In the genomic region with DNA sequence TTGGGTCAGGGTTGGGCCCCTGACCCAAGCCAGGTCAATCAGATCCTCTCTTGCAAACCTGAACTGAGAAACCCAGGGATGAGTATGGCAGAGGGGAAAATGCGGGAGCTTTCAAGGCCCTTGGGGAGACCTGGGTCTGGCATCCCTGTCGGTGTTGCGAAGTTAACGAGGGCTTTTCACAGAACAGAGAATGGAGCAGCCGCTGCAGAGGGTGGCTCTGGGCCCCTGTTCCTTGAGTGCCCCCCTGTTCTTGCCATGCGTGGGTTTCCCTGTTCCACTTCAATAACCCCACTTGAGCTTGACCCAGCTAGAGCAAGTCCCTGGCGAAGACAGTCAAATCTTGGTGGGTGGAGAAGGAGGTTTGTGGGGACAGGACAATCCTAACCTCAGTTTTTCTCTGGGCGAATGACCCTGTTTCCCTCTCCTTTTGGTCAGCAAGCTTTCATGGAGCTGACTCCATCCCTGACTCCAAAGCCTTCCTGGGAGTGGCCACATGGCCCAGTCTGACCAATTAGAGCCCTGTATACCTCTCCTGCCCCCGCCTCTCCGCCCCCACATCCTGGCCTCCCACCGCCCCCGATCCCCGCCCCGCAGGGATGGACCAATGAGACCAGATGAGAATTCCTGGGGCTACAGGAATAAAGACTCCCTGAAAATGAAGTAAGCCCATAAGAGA, we compare ENCODE assay signal across 1 cellular context.
TF ChIP-seq lines count a peak whose summit lies in the region.

No MANE protein-coding gene starts in this region.

TF ChIP-seq in HEK293, 187 proteins besides CTCF, POLR2A, EP300 and RAD21 (continued from another document):
- TF ChIP-seq, protein P1, sequence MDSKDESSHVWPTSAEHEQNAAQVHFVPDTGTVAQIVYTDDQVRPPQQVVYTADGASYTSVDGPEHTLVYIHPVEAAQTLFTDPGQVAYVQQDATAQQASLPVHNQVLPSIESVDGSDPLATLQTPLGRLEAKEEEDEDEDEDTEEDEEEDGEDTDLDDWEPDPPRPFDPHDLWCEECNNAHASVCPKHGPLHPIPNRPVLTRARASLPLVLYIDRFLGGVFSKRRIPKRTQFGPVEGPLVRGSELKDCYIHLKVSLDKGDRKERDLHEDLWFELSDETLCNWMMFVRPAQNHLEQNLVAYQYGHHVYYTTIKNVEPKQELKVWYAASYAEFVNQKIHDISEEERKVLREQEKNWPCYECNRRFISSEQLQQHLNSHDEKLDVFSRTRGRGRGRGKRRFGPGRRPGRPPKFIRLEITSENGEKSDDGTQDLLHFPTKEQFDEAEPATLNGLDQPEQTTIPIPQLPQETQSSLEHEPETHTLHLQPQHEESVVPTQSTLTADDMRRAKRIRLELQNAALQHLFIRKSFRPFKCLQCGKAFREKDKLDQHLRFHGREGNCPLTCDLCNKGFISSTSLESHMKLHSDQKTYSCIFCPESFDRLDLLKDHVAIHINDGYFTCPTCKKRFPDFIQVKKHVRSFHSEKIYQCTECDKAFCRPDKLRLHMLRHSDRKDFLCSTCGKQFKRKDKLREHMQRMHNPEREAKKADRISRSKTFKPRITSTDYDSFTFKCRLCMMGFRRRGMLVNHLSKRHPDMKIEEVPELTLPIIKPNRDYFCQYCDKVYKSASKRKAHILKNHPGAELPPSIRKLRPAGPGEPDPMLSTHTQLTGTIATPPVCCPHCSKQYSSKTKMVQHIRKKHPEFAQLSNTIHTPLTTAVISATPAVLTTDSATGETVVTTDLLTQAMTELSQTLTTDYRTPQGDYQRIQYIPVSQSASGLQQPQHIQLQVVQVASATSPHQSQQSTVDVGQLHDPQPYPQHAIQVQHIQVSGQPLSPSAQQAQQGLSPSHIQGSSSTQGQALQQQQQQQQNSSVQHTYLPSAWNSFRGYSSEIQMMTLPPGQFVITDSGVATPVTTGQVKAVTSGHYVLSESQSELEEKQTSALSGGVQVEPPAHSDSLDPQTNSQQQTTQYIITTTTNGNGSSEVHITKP (tag by site-specific recombination; IDR thresholded peaks at IDR 0.05) = peak; percentile 44
